1 cellular context compared by ENCODE assay signal in the genomic region with DNA sequence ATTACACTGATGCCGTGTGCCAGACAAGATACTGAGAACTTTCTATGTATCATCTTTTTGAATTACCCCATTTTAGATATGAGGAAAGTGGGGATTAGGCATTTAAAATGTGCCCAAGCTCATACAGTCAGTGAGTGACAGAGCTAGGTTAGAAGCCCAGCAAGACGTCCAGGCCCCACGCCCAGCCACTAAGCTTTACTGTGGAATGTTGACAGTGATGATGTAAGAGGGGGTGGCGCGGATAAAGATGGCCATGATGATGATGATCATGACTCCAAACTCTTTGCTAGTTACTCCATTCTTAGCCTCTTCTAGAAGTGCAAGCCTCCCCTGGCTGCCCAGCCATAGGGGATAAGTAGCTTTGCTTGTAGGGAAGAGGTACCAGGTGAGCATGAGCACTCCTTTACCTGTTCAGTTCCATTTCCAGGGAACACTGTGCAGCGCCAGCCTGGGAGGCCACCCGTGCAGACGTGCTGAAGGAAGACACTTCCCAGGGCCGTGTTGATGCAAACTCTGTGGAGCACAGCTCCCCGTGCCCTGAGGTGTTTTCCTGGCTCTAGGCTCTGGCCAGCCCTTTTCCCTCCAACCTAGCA.
TF ChIP-seq lines count a peak whose summit lies in the region.

No MANE protein-coding gene starts in this region.

TF ChIP-seq in A549, 52 proteins besides CTCF, POLR2A, EP300 and RAD21 (continued from another document):
- TF ChIP-seq, protein P1, sequence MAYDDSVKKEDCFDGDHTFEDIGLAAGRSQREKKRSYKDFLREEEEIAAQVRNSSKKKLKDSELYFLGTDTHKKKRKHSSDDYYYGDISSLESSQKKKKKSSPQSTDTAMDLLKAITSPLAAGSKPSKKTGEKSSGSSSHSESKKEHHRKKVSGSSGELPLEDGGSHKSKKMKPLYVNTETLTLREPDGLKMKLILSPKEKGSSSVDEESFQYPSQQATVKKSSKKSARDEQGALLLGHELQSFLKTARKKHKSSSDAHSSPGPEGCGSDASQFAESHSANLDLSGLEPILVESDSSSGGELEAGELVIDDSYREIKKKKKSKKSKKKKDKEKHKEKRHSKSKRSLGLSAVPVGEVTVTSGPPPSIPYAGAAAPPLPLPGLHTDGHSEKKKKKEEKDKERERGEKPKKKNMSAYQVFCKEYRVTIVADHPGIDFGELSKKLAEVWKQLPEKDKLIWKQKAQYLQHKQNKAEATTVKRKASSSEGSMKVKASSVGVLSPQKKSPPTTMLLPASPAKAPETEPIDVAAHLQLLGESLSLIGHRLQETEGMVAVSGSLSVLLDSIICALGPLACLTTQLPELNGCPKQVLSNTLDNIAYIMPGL (CRISPR knock-in tag; IDR thresholded peaks at IDR 0.05; ENCODE audit: borderline replicate concordance), result no peak
